Comparison of ENCODE assay signal across 38 cellular contexts in the genomic region with DNA sequence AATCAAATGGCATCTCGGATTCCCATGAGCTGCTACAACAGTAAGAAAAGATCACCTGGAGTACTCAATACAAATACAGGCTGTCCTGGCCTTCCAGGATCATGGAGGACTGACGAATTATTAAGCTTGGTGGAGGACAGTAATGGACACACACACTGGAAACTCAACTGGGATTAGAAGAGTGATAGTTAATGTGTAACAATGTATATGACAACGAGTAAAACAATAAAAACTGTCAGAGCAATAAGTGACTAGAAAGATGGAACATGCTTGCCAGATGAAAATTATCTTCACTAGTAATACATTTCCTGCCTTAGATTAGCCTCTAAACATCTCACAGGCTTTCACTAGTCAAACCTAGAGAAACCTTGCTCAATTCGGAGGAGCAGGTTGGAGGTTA. TPM values are rescaled to one million over a fixed set of nuclear protein-coding genes. Genes with fewer than 3 reads are reported as not detected.
"Had no signal": no experiment of that assay in that cellular context is flagged by ENCODE, and none has a peak within 500 bp of the region (broad histone marks: within the 10 kb centered on the region; RNA-seq: fewer than 3 reads in every experiment).

No MANE protein-coding gene starts in this region.

- DNase-seq: Karpas-422, Kasumi-1, MG63, MM.1S, MV-4-11, NCI-H1048, NCI-H1092, NCI-H1092 treated with DMSO at 0.1 percent for 48 hours, NCI-H1105, NCI-H1105 treated with DMSO at 0.1 percent for 48 hours, NCI-H1417, NCI-H1417 treated with DMSO at 0.1 percent for 48 hours, NCI-H1436, NCI-H1436 treated with DMSO at 0.1 percent for 48 hours, NCI-H146, NCI-H1694, NCI-H1694 treated with DMSO at 0.1 percent for 48 hours, NCI-H187, NCI-H187 treated with DMSO at 0.1 percent for 48 hours, NCI-H1930, NCI-H2029, NCI-H2029 treated with DMSO at 0.1 percent for 48 hours, NCI-H2081, NCI-H2081 treated with DMSO at 0.1 percent for 48 hours, NCI-H2107, NCI-H2171, NCI-H2171 treated with DMSO at 0.1 percent for 48 hours, NCI-H2227 treated with DMSO at 0.1 percent for 48 hours, NCI-H226, NCI-H345, NCI-H446, NCI-H446 treated with DMSO at 0.1 percent for 48 hours, NCI-H510A had no signal

- H3K4me2 ChIP-seq: KMS-11 had no signal

- H3K9me3 ChIP-seq: MG63 had no signal

- H3K27me3 ChIP-seq: MG63 had no signal

- H3K4me3 ChIP-seq: MG63 had no signal

- H3K27ac ChIP-seq: KMS-11 had no signal

- H3K36me3 ChIP-seq: MG63 had no signal

- H3K9ac ChIP-seq: KMS-11 had no signal

RNA-seq across cellular contexts. Expression of a gene that starts 49.2 kb away (rescaled TPM):
- total RNA-seq: LHCN-M2, M059J, MCF 10A, NCI-H460 had no signal
